In genomic region chr20:12311102-12311865, GRCh38 we compare ENCODE assay signal across 27 cellular contexts.
"Had no signal": no experiment of that assay in that cellular context is flagged by ENCODE, and none has a peak within 500 bp of the region (broad histone marks: within the 10 kb centered on the region; RNA-seq: fewer than 3 reads in every experiment).

No MANE protein-coding gene starts in this region.

- H3K4me1 ChIP-seq: adrenal gland, colonic mucosa, esophagus muscularis mucosa had no signal

- DNase-seq: activated CD4-positive, alpha-beta memory T cell treated with anti-CD3 and anti-CD28 coated beads for 36 hours; activated CD4-positive, alpha-beta T cell treated with anti-CD3 and anti-CD28 coated beads for 36 hours; activated CD4-positive, alpha-beta T cell treated with anti-CD3 and anti-CD28 coated beads, Interleukin-2, amount 10 ng/mL, durations not matched to agents 24 days and 14 days; activated CD4-positive, CD25-positive, alpha-beta regulatory T cell; activated CD4-positive, CD25-positive, alpha-beta regulatory T cell treated with anti-CD3 and anti-CD28 coated beads, Interleukin-2, amount 50 U/mL, for 72 hours; activated CD8-positive, alpha-beta memory T cell treated with anti-CD3 and anti-CD28 coated beads, Interleukin-2, amount 10 ng/mL, durations not matched to agents 7 days and 5 days; activated CD8-positive, alpha-beta memory T cell treated with anti-CD3 and anti-CD28 coated beads, Interleukin-2, amount 50 U/mL, for 4 hours; activated CD8-positive, alpha-beta T cell treated with anti-CD3 and anti-CD28 coated beads, Interleukin-2, amount 10 ng/mL, durations not matched to agents 7 days and 5 days; activated effector memory CD4-positive, alpha-beta T cell treated with anti-CD3 and anti-CD28 coated beads, Interleukin-2, amount 50 U/mL, for 16 hours; activated naive CD4-positive, alpha-beta T cell treated with anti-CD3 and anti-CD28 coated beads for 36 hours; activated naive CD8-positive, alpha-beta T cell treated with anti-CD3 and anti-CD28 coated beads for 36 hours; activated naive CD8-positive, alpha-beta T cell treated with anti-CD3 and anti-CD28 coated beads, Interleukin-2, amount 50 U/mL, for 24 hours; activated T-cell treated with anti-CD3 and anti-CD28 coated beads, Interleukin-2, amount 50 U/mL, for 1 hour; activated T-cell treated with anti-CD3 and anti-CD28 coated beads, Interleukin-2, amount 50 U/mL, for 48 hours; adrenal gland; amygdala; aorta; body of pancreas; central memory CD4-positive, alpha-beta T cell; cerebellar nuclear complex; colonic mucosa; effector CD8-positive, alpha-beta T cell; erythroblast; T-helper 1 cell; T-helper 2 cell had no signal

- H3K36me3 ChIP-seq: adrenal gland, colonic mucosa, esophagus muscularis mucosa had no signal

- H3K27ac ChIP-seq: adrenal gland, body of pancreas, colonic mucosa, esophagus muscularis mucosa had no signal

- ATAC-seq: activated CD4-positive, alpha-beta T cell treated with anti-CD3 and anti-CD28 coated beads for 36 hours; activated CD8-positive, alpha-beta memory T cell treated with anti-CD3 and anti-CD28 coated beads, Interleukin-2, amount 10 ng/mL, durations not matched to agents 7 days and 5 days; activated CD8-positive, alpha-beta T cell treated with anti-CD3 and anti-CD28 coated beads, Interleukin-2, amount 10 ng/mL, durations not matched to agents 7 days and 5 days; activated naive CD8-positive, alpha-beta T cell treated with anti-CD3 and anti-CD28 coated beads, Interleukin-2, amount 50 U/mL, for 24 hours; body of pancreas had no signal

- H3K9me3 ChIP-seq: adrenal gland, body of pancreas, colonic mucosa, esophagus muscularis mucosa had no signal

- H3K27me3 ChIP-seq: adrenal gland, body of pancreas, colonic mucosa, esophagus muscularis mucosa had no signal

- H3K4me3 ChIP-seq: adrenal gland, body of pancreas, colonic mucosa, esophagus muscularis mucosa had no signal

- FAIRE-seq: frontal cortex had no signal
